In the genomic region with DNA sequence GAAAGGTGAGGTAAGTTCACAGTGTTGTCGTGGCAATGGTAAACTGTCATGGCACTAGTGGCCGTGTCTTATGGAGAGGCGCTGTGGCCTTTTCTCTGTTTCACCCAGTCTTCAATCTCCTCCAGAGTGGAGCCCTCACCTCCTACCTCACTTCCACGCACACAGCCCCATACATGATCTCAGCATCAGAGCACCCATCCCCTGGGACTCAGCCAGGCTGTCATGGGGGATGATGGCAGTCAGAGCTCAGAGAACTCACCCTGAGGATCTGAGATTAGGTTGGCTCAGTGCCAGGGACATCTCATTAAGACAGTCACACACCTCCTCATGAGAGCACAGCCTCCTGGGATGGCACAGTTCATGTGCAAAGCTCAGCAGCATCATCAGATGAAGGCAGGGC, we compare ENCODE assay signal across 7 cellular contexts.
DNase-seq lines count a peak whose midpoint lies in the region; ATAC-seq, FAIRE-seq and TF ChIP-seq lines count a peak whose summit lies in the region.
"Not testable (repeated sequence)": the region's sequence is repeated elsewhere in the genome, so short reads cannot be mapped to it uniquely, and the experiment has no call there.

No MANE protein-coding gene starts in this region.

- not testable (repeated sequence) for H3K4me2 ChIP-seq in GM12878 (ENCODE audit: control insufficient read depth, insufficient read depth); H1 (ENCODE audit: insufficient read depth in 1 of 2, low read depth in 2 of 2, low read length in 2 of 2)

- H3K27ac Mint-ChIP-seq in neural crest cell (ENCODE audit: unreplicated experiment), result peak overlapping the region; percentile 66
- H3K27ac Mint-ChIP-seq in stimulated activated naive B cell treated with anti-CD40 and anti-IgM and Interleukin-4, amounts not matched to agents 10 μg/mL and 1 μg/mL and 100 μg/mL, for 72 hours, result not testable (repeated sequence)

- H4K5ac ChIP-seq in H1 (ENCODE audit: insufficient read length, low read depth, low read length), result not testable (repeated sequence)

- not testable (repeated sequence) for H2BK20ac ChIP-seq in H1 (ENCODE audit: low read length)

- not testable (repeated sequence) for H3K56ac ChIP-seq in H1 (replicated peaks; ENCODE audit: insufficient read length, low read depth, low read length)

- not testable (repeated sequence) for H2BK120ac ChIP-seq in H1 (replicated peaks; ENCODE audit: low read depth, low read length)

- SMC1A ChIA-PET in GM12878 (lab: Charles Lee; ENCODE audit: uncharacterized antibody, unreplicated experiment), result not testable (repeated sequence)

- POLR2A ChIA-PET in GM12878 (lab: Charles Lee); H1 (lab: Charles Lee; ENCODE audit: partially characterized antibody): not testable (repeated sequence)

- in situ Hi-C loops in Caki2 (cut with HindIII; ENCODE audit: low pct_unique_long_range_greater_than_20kb, low sequenced_read_pairs); GM12878 (cut with MboI): not testable (repeated sequence)

- not testable (repeated sequence) for H3K36me3 ChIP-seq in GM12878 (ENCODE audit: control insufficient read depth in 2 of 2, insufficient read depth in 2 of 2, low read length in 1 of 2); H1 (ENCODE audit: control insufficient read depth in 2 of 4, insufficient read depth in 4 of 4, low read length in 3 of 4)

- not testable (repeated sequence) for H3K9ac ChIP-seq in GM12878 (ENCODE audit: control insufficient read depth, insufficient read depth, low read length); H1 (replicated peaks in 1 of 4; ENCODE audit: extremely low read depth in 1 of 4, low read depth in 3 of 4, low read length in 3 of 4)

- H2AFZ ChIP-seq in GM12878 (ENCODE audit: control insufficient read depth, low read depth, low read length); H1 (ENCODE audit: low read length): not testable (repeated sequence)

- H3K9me3 ChIP-seq in GM12878 (replicated peaks; ENCODE audit: control insufficient read depth, insufficient read depth, low read length); H1 (ENCODE audit: insufficient read depth in 2 of 2, low read depth in 1 of 2, low read length in 1 of 2): not testable (repeated sequence)

- H3K9me3 Mint-ChIP-seq in neural crest cell; stimulated activated naive B cell treated with anti-CD40 and anti-IgM and Interleukin-4, amounts not matched to agents 10 μg/mL and 1 μg/mL and 100 μg/mL, for 72 hours: not testable (repeated sequence)

- TF ChIP-seq EP300 in GM12878 (IDR thresholded peaks at IDR 0.05; ENCODE audit: borderline replicate concordance in 1 of 2, control insufficient read depth in 1 of 2, low read depth in 2 of 2, low read length in 2 of 2); H1 (IDR thresholded peaks at IDR 0.05; ENCODE audit: borderline replicate concordance in 1 of 2, low read depth in 2 of 2, low read length in 2 of 2): not testable (repeated sequence)

- DNase-seq in Caki2 (ENCODE audit: low read depth) (peak; percentile 34), NCI-H2171 (lab: John Stamatoyannopoulos, UW) (peak; percentile 70), NCI-H82 treated with DMSO at 0.1 percent for 48 hours (lab: John Stamatoyannopoulos, UW; ENCODE audit: unreplicated experiment) (peak; percentile 61)
- DNase-seq in GM12878 (ENCODE audit: low read depth, low spot score); H1 (ENCODE audit: low read depth in 1 of 2, low spot score in 2 of 2); neural crest cell (ENCODE audit: low read depth, low spot score); stimulated activated naive B cell treated with anti-CD40 and anti-IgM and Interleukin-4, amounts not matched to agents 10 μg/mL and 1 μg/mL and 100 μg/mL, for 72 hours: not testable (repeated sequence)

- H3K4me1 Mint-ChIP-seq in neural crest cell, result peaks cover 37% of the 10 kb centered on the region
- not testable (repeated sequence) for H3K4me1 Mint-ChIP-seq in stimulated activated naive B cell treated with anti-CD40 and anti-IgM and Interleukin-4, amounts not matched to agents 10 μg/mL and 1 μg/mL and 100 μg/mL, for 72 hours

- not testable (repeated sequence) for H4K8ac ChIP-seq in H1 (ENCODE audit: extremely low read depth, insufficient read depth, low read length)

- not testable (repeated sequence) for H3K27me3 Mint-ChIP-seq in neural crest cell (ENCODE audit: low read depth); stimulated activated naive B cell treated with anti-CD40 and anti-IgM and Interleukin-4, amounts not matched to agents 10 μg/mL and 1 μg/mL and 100 μg/mL, for 72 hours

- H3K23ac ChIP-seq in H1 (ENCODE audit: insufficient read length), result not testable (repeated sequence)

- not testable (repeated sequence) for H3K79me1 ChIP-seq in H1 (ENCODE audit: low read depth, low read length)

- not testable (repeated sequence) for H4K20me1 ChIP-seq in GM12878 (ENCODE audit: control insufficient read depth, insufficient read depth); H1 (replicated peaks in 1 of 2; ENCODE audit: control insufficient read depth in 1 of 2, insufficient read depth in 2 of 2, low read length in 2 of 2)

- not testable (repeated sequence) for BruUV-seq in GM12878 (replicated peaks; lab: Mats Ljungman, UMichigan)

- H3K14ac ChIP-seq in H1 (ENCODE audit: insufficient read length), result not testable (repeated sequence)

- not testable (repeated sequence) for H3K23me2 ChIP-seq in H1 (ENCODE audit: low read depth, low read length)

- not testable (repeated sequence) for H3K36me3 Mint-ChIP-seq in neural crest cell (ENCODE audit: low read depth); stimulated activated naive B cell treated with anti-CD40 and anti-IgM and Interleukin-4, amounts not matched to agents 10 μg/mL and 1 μg/mL and 100 μg/mL, for 72 hours

- not testable (repeated sequence) for H2BK5ac ChIP-seq in H1 (ENCODE audit: low read depth, low read length)

- TF ChIP-seq POLR2A in GM12878 (IDR thresholded peaks at IDR 0.05; ENCODE audit: low read depth, low read length); H1 (IDR thresholded peaks at IDR 0.05; ENCODE audit: control extremely low read depth in 1 of 2, low read depth in 2 of 2, low read length in 2 of 2): not testable (repeated sequence)

- H3K4ac ChIP-seq in H1 (replicated peaks; ENCODE audit: insufficient read length, low read depth, low read length), result not testable (repeated sequence)

- not testable (repeated sequence) for H3K27me3 ChIP-seq in GM12878 (replicated peaks in 1 of 2; ENCODE audit: control insufficient read depth in 2 of 2, insufficient read depth in 2 of 2, low read length in 1 of 2); H1 (replicated peaks in 1 of 4; ENCODE audit: control insufficient read depth in 3 of 4, extremely low read depth in 1 of 4, insufficient read depth in 3 of 4, low read length in 3 of 4)

- H3K18ac ChIP-seq in H1 (ENCODE audit: extremely low read depth, low read length), result not testable (repeated sequence)

- intact Hi-C loops in GM12878 (cut with micrococcal nuclease; ENCODE audit: unreplicated experiment), result not testable (repeated sequence)

- WGBS in GM12878 (ENCODE audit: insufficient coverage, insufficient replicate concordance, low lambda C conversion rate, missing lambda C conversion rate), result 39% methylated on average over 4 of the region's 4 CpGs
- WGBS in H1 (ENCODE audit: extremely low coverage in 1 of 2, insufficient coverage in 1 of 2, insufficient read length in 1 of 2, insufficient replicate concordance in 2 of 2, low coverage in 1 of 2, low lambda C conversion rate in 2 of 2, missing lambda C conversion rate in 1 of 2), 2 experiments, result 90% methylated on average over 4 of the region's 4 CpGs; no CpG with 5 or more reads in 1 of the 2 experiments

- H2AK5ac ChIP-seq in H1 (ENCODE audit: low read depth, low read length), result not testable (repeated sequence)

- not testable (repeated sequence) for H4K91ac ChIP-seq in H1 (replicated peaks; ENCODE audit: insufficient read length, low read length)

- H2BK15ac ChIP-seq in H1 (ENCODE audit: low read length), result not testable (repeated sequence)

- H2BK12ac ChIP-seq in H1 (ENCODE audit: low read depth, low read length), result not testable (repeated sequence)

- H3K79me2 ChIP-seq in GM12878 (ENCODE audit: control insufficient read depth, insufficient read depth, low read length); H1 (ENCODE audit: control insufficient read depth in 1 of 2, insufficient read depth in 2 of 2, low read length in 2 of 2): not testable (repeated sequence)

- H3K27ac ChIP-seq in GM12878 (ENCODE audit: control insufficient read depth, insufficient read depth); H1 (ENCODE audit: low read depth, low read length): not testable (repeated sequence)

- TF ChIP-seq CTCF in GM12878 (IDR thresholded peaks at IDR 0.05 in 2 of 3, conservative IDR thresholded peaks at IDR 0.05 in 1 of 3; ENCODE audit: control insufficient read depth in 2 of 3, extremely low read depth in 1 of 3, insufficient read depth in 1 of 3, low read depth in 3 of 3, low read length in 3 of 3); H1 (IDR thresholded peaks at IDR 0.05; ENCODE audit: control extremely low read depth in 1 of 3, insufficient read depth in 1 of 3, low read depth in 1 of 3, low read length in 3 of 3); neural crest cell (conservative IDR thresholded peaks at IDR 0.05): not testable (repeated sequence)

- RAD21 ChIA-PET in GM12878 (lab: Charles Lee; ENCODE audit: unreplicated experiment), result not testable (repeated sequence)

- H3K4me3 Mint-ChIP-seq in neural crest cell; stimulated activated naive B cell treated with anti-CD40 and anti-IgM and Interleukin-4, amounts not matched to agents 10 μg/mL and 1 μg/mL and 100 μg/mL, for 72 hours: not testable (repeated sequence)

- peak; percentile 27 for ATAC-seq in GM12878
- peak; percentile 49 to 61 for ATAC-seq in stimulated activated naive B cell treated with anti-CD40 and anti-IgM and Interleukin-4, amounts not matched to agents 10 μg/mL and 1 μg/mL and 100 μg/mL, for 72 hours (replicated peaks)

- FAIRE-seq in GM12878 (lab: Jason Lieb, UNC), result not testable (repeated sequence)
- peak; percentile 85 for FAIRE-seq in H1 (lab: Jason Lieb, UNC)

- not testable (repeated sequence) for H3K4me1 ChIP-seq in GM12878 (ENCODE audit: control insufficient read depth, insufficient read depth, low read length); H1 (replicated peaks in 1 of 4; ENCODE audit: control insufficient read depth in 3 of 4, insufficient read depth in 4 of 4, low read length in 3 of 4)

- not testable (repeated sequence) for TF ChIP-seq RAD21 in GM12878 (IDR thresholded peaks at IDR 0.05; ENCODE audit: insufficient read depth, low read depth, low read length); H1 (IDR thresholded peaks at IDR 0.05 in 1 of 2, conservative IDR thresholded peaks at IDR 0.05 in 1 of 2; ENCODE audit: low read depth in 2 of 2, low read length in 2 of 2)

- CTCF ChIA-PET in GM12878 (lab: Yijun Ruan, JAX), result not testable (repeated sequence)
- CTCF ChIA-PET in H1 (lab: Charles Lee; ENCODE audit: partially characterized antibody), result interaction anchor here (0.6 kb wide), 1 partner anchor 435 kb away, joined by 3 read pairs; no protein-coding TSS in a partner anchor

- H3K4me3 ChIP-seq in GM12878; H1 (ENCODE audit: extremely low read depth in 1 of 4, insufficient read depth in 2 of 4, low read depth in 3 of 4, low read length in 4 of 4): not testable (repeated sequence)
